Comparison of ENCODE assay signal across 15 cellular contexts in the genomic region with DNA sequence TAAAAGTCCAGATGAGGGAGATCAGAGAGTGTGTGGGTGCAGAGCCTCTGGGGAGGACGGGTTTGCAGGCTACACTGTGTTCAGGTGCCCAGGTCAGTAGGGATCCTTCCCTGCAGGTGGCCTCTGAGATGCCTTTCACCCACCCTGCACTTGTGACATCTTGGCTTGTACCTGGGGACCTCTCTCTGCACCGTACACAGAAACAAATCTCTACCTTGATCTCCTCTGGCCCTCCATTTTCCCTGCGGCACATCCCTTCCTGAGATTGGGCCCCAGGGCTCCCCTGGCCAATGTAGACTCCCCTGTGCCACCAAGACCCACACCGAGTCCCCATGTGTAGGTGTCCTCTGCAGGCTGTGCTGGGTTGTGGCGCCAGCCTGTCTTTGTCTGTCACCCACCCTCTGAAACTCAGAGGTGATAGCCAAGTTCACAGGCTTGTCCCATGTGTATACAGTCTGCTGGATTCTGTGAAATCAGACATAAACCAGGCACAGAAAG.
DNase-seq lines count a peak whose midpoint lies in the region; ATAC-seq, FAIRE-seq and TF ChIP-seq lines count a peak whose summit lies in the region.
"Had no signal": no experiment of that assay in that cellular context is flagged by ENCODE, and none has a peak within 500 bp of the region (broad histone marks: within the 10 kb centered on the region; RNA-seq: fewer than 3 reads in every experiment).

No MANE protein-coding gene starts in this region.

- no peak for ATAC-seq in CD4-positive, CD25-positive, alpha-beta regulatory T cell (ENCODE audit: low read depth in 2 of 2)
- ATAC-seq: GM12878, HCT116 had no signal

- CTCF ChIA-PET in CD8-positive, alpha-beta memory T cell (lab: Charles Lee): interaction anchor here (1.2 to 9.2 kb wide), 2 partner anchors 27 to 260 kb away, joined by 4 to 236 read pairs; no protein-coding TSS in a partner anchor
- CTCF ChIA-PET in activated naive CD4-positive, alpha-beta T cell treated with anti-CD3 and anti-CD28 coated beads for 36 hours (lab: Charles Lee): interaction anchor here (1.2 to 1.9 kb wide), 2 partner anchors 114 to 260 kb away, joined by 3 to 10 read pairs; no protein-coding TSS in a partner anchor

- peaks cover 0 to 14% (median 5%) of the 10 kb centered on the region in 4 donors for H3K4me1 Mint-ChIP-seq in CD4-positive, CD25-positive, alpha-beta regulatory T cell
- H3K4me1 Mint-ChIP-seq in CD8-positive, alpha-beta memory T cell: peaks cover 17 to 19% (median 18%) of the 10 kb centered on the region in 3 donors
- H3K4me1 Mint-ChIP-seq in activated naive CD4-positive, alpha-beta T cell treated with anti-CD3 and anti-CD28 coated beads for 36 hours (ENCODE audit: low read depth): peaks cover 19% of the 10 kb centered on the region

- H3K27me3 Mint-ChIP-seq in CD4-positive, CD25-positive, alpha-beta regulatory T cell: no peaks in the 10 kb centered on the region
- peaks cover 0 to 1% of the 10 kb centered on the region in 2 donors for H3K27me3 Mint-ChIP-seq in CD8-positive, alpha-beta memory T cell
- no peaks in the 10 kb centered on the region for H3K27me3 Mint-ChIP-seq in activated naive CD4-positive, alpha-beta T cell treated with anti-CD3 and anti-CD28 coated beads for 36 hours (ENCODE audit: low read depth)
- H3K27me3 Mint-ChIP-seq: CD4-positive, alpha-beta T cell had no signal

- FAIRE-seq in urothelium cell line (lab: Jason Lieb, UNC): peak; percentile 85
- FAIRE-seq: GM12878, GM18507 had no signal

- 84 to 90% (median 86%) methylated on average over 5 of the region's 5 CpGs for WGBS in spleen, 5 donors

- H3K4me3 Mint-ChIP-seq in CD4-positive, CD25-positive, alpha-beta regulatory T cell: no peak overlapping the region
- no peak overlapping the region for H3K4me3 Mint-ChIP-seq in CD8-positive, alpha-beta memory T cell
- no peak overlapping the region for H3K4me3 Mint-ChIP-seq in activated naive CD4-positive, alpha-beta T cell treated with anti-CD3 and anti-CD28 coated beads for 36 hours
- H3K4me3 Mint-ChIP-seq: CD4-positive, alpha-beta T cell had no signal

- H3K27ac Mint-ChIP-seq in CD4-positive, CD25-positive, alpha-beta regulatory T cell: peak overlapping the region in 2 of 3 donors; percentile 60 to 65
- H3K27ac Mint-ChIP-seq in CD8-positive, alpha-beta memory T cell: no peak overlapping the region
- H3K27ac Mint-ChIP-seq in activated naive CD4-positive, alpha-beta T cell treated with anti-CD3 and anti-CD28 coated beads for 36 hours: no peak overlapping the region
- H3K27ac Mint-ChIP-seq: CD4-positive, alpha-beta T cell had no signal

- H3K36me3 ChIP-seq in CD4-positive, CD25-positive, alpha-beta regulatory T cell (ENCODE audit: control insufficient read depth, insufficient read depth, low read length): no peaks in the 10 kb centered on the region
- no peaks in the 10 kb centered on the region for H3K36me3 ChIP-seq in spleen
- H3K36me3 ChIP-seq in CD8-positive, alpha-beta memory T cell (ENCODE audit: insufficient read depth, low read length): no peaks in the 10 kb centered on the region
- H3K36me3 ChIP-seq: BLaER1 treated with 17β-estradiol and CSF1 and Interleukin-3, amounts not matched to agents 10 nM and 100 nM had no signal

- TF ChIP-seq CTCF in coronary artery (IDR thresholded peaks at IDR 0.05) (no peak), spleen (IDR thresholded peaks at IDR 0.05 in 8 of 11, conservative IDR thresholded peaks at IDR 0.05 in 3 of 11) (no peak)

- H3K4me1 ChIP-seq in CD4-positive, CD25-positive, alpha-beta regulatory T cell (ENCODE audit: control insufficient read depth, insufficient read depth, low read length, poor library complexity, severe bottlenecking): peaks cover 9% of the 10 kb centered on the region
- peaks cover 0 to 21% (median 9%) of the 10 kb centered on the region in 6 donors for H3K4me1 ChIP-seq in spleen
- H3K4me1 ChIP-seq in CD8-positive, alpha-beta memory T cell (ENCODE audit: insufficient read depth, low read length): peaks cover 10% of the 10 kb centered on the region

- no peak for TF ChIP-seq POLR2A in spleen (IDR thresholded peaks at IDR 0.05)

- H3K9me3 ChIP-seq in CD4-positive, CD25-positive, alpha-beta regulatory T cell (ENCODE audit: control insufficient read depth in 2 of 2, low read length in 2 of 2): no peaks in the 10 kb centered on the region
- H3K9me3 ChIP-seq in spleen: no peaks in the 10 kb centered on the region
- H3K9me3 ChIP-seq in CD8-positive, alpha-beta memory T cell (ENCODE audit: low read length): no peaks in the 10 kb centered on the region
- H3K9me3 ChIP-seq: BLaER1 treated with 17β-estradiol and CSF1 and Interleukin-3, amounts not matched to agents 10 nM and 100 nM had no signal

- intact Hi-C loops in spleen (cut with DNase I; ENCODE audit: low total_unique reads): no loop called here
- intact Hi-C loops in activated naive CD4-positive, alpha-beta T cell treated with anti-CD3 and anti-CD28 coated beads for 36 hours (cut with micrococcal nuclease): no loop called here

- no peak overlapping the region for H3K27ac ChIP-seq in CD4-positive, CD25-positive, alpha-beta regulatory T cell (ENCODE audit: insufficient read depth, low read length, poor library complexity, severe bottlenecking)
- H3K27ac ChIP-seq in coronary artery (no peak overlapping the region), spleen (no peak overlapping the region)
- H3K27ac ChIP-seq in CD8-positive, alpha-beta memory T cell (ENCODE audit: low read depth, low read length): no peak overlapping the region
- H3K27ac ChIP-seq: BLaER1 treated with 17β-estradiol and CSF1 and Interleukin-3, amounts not matched to agents 10 nM and 100 nM; HL-60 had no signal

- no peaks in the 10 kb centered on the region for H3K36me3 Mint-ChIP-seq in CD4-positive, CD25-positive, alpha-beta regulatory T cell
- peaks cover 0 to 2% (median 0%) of the 10 kb centered on the region in 3 donors for H3K36me3 Mint-ChIP-seq in CD8-positive, alpha-beta memory T cell
- no peaks in the 10 kb centered on the region for H3K36me3 Mint-ChIP-seq in activated naive CD4-positive, alpha-beta T cell treated with anti-CD3 and anti-CD28 coated beads for 36 hours (ENCODE audit: low read depth)

- no peak overlapping the region for H3K4me3 ChIP-seq in CD4-positive, CD25-positive, alpha-beta regulatory T cell (ENCODE audit: low read depth, low read length)
- H3K4me3 ChIP-seq in coronary artery (no peak overlapping the region), spleen (no peak overlapping the region)
- no peak overlapping the region for H3K4me3 ChIP-seq in CD8-positive, alpha-beta memory T cell (ENCODE audit: low read length)
- H3K4me3 ChIP-seq: BLaER1 treated with 17β-estradiol and CSF1 and Interleukin-3, amounts not matched to agents 10 nM and 100 nM; GM12878 had no signal

- DNase-seq in CD4-positive, CD25-positive, alpha-beta regulatory T cell: no peak
- DNase-seq in coronary artery (ENCODE audit: low spot score) (peak; percentile 47), spleen (peak; percentile 60), urothelium cell line (ENCODE audit: low spot score) (no peak), NCI-H2029 treated with DMSO at 0.1 percent for 48 hours (lab: John Stamatoyannopoulos, UW) (no peak)
- no peak for DNase-seq in CD8-positive, alpha-beta memory T cell
- DNase-seq in activated naive CD4-positive, alpha-beta T cell treated with anti-CD3 and anti-CD28 coated beads for 36 hours: no peak
- DNase-seq: ACHN; CD4-positive, alpha-beta T cell; DMS79 had no signal

- POLR2A ChIA-PET in CD8-positive, alpha-beta memory T cell (lab: Charles Lee): no interaction called here

- H3K9me3 Mint-ChIP-seq in CD4-positive, CD25-positive, alpha-beta regulatory T cell: no peaks in the 10 kb centered on the region
- H3K9me3 Mint-ChIP-seq in CD8-positive, alpha-beta memory T cell: peaks cover 0 to 1% (median 0%) of the 10 kb centered on the region in 5 donors
- H3K9me3 Mint-ChIP-seq in activated naive CD4-positive, alpha-beta T cell treated with anti-CD3 and anti-CD28 coated beads for 36 hours: no peaks in the 10 kb centered on the region
- H3K9me3 Mint-ChIP-seq: CD4-positive, alpha-beta T cell had no signal

- no peaks in the 10 kb centered on the region for H3K27me3 ChIP-seq in CD4-positive, CD25-positive, alpha-beta regulatory T cell (ENCODE audit: control insufficient read depth, insufficient read depth, low read length)
- H3K27me3 ChIP-seq in spleen (replicated peaks in 1 of 7): no peaks in the 10 kb centered on the region
- H3K27me3 ChIP-seq in CD8-positive, alpha-beta memory T cell (ENCODE audit: insufficient read depth, low read length, poor library complexity, severe bottlenecking): no peaks in the 10 kb centered on the region
- H3K27me3 ChIP-seq: BLaER1 treated with 17β-estradiol and CSF1 and Interleukin-3, amounts not matched to agents 10 nM and 100 nM had no signal

Comparison
In these comparisons a context has a peak if more than half of its experiments do, and no peak if none do; other contexts are left out.
1. DNase-seq: peak in coronary artery (single experiment) and spleen (single experiment); none in CD4-positive, CD25-positive, alpha-beta regulatory T cell (0 of 3), urothelium cell line (single experiment), CD8-positive, alpha-beta memory T cell (0 of 5), NCI-H2029 treated with DMSO at 0.1 percent for 48 hours (single experiment) and activated naive CD4-positive, alpha-beta T cell treated with anti-CD3 and anti-CD28 coated beads for 36 hours (single experiment).
2. H3K27ac Mint-ChIP-seq: peak in CD4-positive, CD25-positive, alpha-beta regulatory T cell (2 of 3); none in CD8-positive, alpha-beta memory T cell (0 of 8) and activated naive CD4-positive, alpha-beta T cell treated with anti-CD3 and anti-CD28 coated beads for 36 hours (single experiment).